ENCODE assay signal across 2 cellular contexts in the genomic region with DNA sequence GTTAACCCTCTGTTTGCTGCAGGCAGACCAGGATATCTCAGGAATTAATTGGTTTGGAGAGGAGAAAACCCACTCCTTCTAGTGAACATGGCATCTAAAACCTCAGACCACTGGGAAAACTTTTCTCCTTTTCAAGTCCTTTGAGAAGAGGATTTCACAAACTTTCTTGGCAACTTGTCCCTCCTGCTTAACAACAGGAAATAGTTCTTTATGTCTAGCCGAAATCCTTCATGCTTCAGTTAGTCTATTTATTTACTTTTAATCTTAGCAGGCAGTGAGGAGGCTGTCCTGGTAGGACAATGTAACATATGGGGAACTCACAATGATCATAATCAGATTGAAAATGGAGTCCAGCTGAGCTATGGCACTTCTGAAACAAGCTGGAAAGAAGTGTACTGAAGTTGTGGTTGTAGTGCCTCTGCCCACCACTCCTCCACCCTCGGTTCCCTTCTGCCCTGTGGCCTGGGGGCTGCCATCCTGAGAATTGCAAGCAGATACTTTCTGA.
TF ChIP-seq lines count a peak whose summit lies in the region.

No MANE protein-coding gene starts in this region.

TF ChIP-seq in GM23338, 12 proteins besides CTCF, POLR2A, EP300 and RAD21 (continued from another document):
- TF ChIP-seq, protein P1, sequence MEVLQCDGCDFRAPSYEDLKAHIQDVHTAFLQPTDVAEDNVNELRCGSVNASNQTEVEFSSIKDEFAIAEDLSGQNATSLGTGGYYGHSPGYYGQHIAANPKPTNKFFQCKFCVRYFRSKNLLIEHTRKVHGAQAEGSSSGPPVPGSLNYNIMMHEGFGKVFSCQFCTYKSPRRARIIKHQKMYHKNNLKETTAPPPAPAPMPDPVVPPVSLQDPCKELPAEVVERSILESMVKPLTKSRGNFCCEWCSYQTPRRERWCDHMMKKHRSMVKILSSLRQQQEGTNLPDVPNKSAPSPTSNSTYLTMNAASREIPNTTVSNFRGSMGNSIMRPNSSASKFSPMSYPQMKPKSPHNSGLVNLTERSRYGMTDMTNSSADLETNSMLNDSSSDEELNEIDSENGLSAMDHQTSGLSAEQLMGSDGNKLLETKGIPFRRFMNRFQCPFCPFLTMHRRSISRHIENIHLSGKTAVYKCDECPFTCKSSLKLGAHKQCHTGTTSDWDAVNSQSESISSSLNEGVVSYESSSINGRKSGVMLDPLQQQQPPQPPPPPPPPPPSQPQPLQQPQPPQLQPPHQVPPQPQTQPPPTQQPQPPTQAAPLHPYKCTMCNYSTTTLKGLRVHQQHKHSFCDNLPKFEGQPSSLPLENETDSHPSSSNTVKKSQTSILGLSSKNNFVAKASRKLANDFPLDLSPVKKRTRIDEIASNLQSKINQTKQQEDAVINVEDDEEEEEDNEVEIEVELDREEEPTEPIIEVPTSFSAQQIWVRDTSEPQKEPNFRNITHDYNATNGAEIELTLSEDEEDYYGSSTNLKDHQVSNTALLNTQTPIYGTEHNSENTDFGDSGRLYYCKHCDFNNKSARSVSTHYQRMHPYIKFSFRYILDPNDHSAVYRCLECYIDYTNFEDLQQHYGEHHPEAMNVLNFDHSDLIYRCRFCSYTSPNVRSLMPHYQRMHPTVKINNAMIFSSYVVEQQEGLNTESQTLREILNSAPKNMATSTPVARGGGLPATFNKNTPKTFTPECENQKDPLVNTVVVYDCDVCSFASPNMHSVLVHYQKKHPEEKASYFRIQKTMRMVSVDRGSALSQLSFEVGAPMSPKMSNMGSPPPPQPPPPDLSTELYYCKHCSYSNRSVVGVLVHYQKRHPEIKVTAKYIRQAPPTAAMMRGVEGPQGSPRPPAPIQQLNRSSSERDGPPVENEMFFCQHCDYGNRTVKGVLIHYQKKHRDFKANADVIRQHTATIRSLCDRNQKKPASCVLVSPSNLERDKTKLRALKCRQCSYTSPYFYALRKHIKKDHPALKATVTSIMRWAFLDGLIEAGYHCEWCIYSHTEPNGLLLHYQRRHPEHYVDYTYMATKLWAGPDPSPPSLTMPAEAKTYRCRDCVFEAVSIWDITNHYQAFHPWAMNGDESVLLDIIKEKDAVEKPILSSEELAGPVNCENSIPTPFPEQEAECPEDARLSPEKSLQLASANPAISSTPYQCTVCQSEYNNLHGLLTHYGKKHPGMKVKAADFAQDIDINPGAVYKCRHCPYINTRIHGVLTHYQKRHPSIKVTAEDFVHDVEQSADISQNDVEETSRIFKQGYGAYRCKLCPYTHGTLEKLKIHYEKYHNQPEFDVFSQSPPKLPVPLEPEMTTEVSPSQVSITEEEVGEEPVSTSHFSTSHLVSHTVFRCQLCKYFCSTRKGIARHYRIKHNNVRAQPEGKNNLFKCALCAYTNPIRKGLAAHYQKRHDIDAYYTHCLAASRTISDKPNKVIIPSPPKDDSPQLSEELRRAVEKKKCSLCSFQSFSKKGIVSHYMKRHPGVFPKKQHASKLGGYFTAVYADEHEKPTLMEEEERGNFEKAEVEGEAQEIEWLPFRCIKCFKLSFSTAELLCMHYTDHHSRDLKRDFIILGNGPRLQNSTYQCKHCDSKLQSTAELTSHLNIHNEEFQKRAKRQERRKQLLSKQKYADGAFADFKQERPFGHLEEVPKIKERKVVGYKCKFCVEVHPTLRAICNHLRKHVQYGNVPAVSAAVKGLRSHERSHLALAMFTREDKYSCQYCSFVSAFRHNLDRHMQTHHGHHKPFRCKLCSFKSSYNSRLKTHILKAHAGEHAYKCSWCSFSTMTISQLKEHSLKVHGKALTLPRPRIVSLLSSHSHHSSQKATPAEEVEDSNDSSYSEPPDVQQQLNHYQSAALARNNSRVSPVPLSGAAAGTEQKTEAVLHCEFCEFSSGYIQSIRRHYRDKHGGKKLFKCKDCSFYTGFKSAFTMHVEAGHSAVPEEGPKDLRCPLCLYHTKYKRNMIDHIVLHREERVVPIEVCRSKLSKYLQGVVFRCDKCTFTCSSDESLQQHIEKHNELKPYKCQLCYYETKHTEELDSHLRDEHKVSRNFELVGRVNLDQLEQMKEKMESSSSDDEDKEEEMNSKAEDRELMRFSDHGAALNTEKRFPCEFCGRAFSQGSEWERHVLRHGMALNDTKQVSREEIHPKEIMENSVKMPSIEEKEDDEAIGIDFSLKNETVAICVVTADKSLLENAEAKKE (CRISPR knock-in tag; IDR thresholded peaks at IDR 0.05), result no peak

TF ChIP-seq in WTC11, 78 proteins besides CTCF, POLR2A, EP300 and RAD21 (continued from another document):
- TF ChIP-seq, protein P2, sequence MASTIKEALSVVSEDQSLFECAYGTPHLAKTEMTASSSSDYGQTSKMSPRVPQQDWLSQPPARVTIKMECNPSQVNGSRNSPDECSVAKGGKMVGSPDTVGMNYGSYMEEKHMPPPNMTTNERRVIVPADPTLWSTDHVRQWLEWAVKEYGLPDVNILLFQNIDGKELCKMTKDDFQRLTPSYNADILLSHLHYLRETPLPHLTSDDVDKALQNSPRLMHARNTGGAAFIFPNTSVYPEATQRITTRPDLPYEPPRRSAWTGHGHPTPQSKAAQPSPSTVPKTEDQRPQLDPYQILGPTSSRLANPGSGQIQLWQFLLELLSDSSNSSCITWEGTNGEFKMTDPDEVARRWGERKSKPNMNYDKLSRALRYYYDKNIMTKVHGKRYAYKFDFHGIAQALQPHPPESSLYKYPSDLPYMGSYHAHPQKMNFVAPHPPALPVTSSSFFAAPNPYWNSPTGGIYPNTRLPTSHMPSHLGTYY (CRISPR knock-in tag; IDR thresholded peaks at IDR 0.05), result no peak
- TF ChIP-seq ZNF317 (CRISPR knock-in tag; IDR thresholded peaks at IDR 0.05; ENCODE audit: borderline replicate concordance, low read depth), result no peak
- TF ChIP-seq, protein P3, sequence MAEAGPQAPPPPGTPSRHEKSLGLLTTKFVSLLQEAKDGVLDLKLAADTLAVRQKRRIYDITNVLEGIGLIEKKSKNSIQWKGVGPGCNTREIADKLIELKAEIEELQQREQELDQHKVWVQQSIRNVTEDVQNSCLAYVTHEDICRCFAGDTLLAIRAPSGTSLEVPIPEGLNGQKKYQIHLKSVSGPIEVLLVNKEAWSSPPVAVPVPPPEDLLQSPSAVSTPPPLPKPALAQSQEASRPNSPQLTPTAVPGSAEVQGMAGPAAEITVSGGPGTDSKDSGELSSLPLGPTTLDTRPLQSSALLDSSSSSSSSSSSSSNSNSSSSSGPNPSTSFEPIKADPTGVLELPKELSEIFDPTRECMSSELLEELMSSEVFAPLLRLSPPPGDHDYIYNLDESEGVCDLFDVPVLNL (CRISPR knock-in tag; IDR thresholded peaks at IDR 0.05; ENCODE audit: borderline replicate concordance, low read depth), result no peak
- no peak for TF ChIP-seq NFE2L1 (CRISPR knock-in tag; IDR thresholded peaks at IDR 0.05)
- TF ChIP-seq SMAD3 (CRISPR knock-in tag; IDR thresholded peaks at IDR 0.05; ENCODE audit: borderline replicate concordance), result no peak
- TF ChIP-seq AR (CRISPR knock-in tag; IDR thresholded peaks at IDR 0.05), result no peak
- no peak for TF ChIP-seq CREB1 (CRISPR knock-in tag; IDR thresholded peaks at IDR 0.05)
- no peak for TF ChIP-seq ETV6 (CRISPR knock-in tag; IDR thresholded peaks at IDR 0.05)
- TF ChIP-seq GRHL2 (CRISPR knock-in tag; IDR thresholded peaks at IDR 0.05; ENCODE audit: insufficient replicate concordance, severe bottlenecking), result no peak
- TF ChIP-seq, protein P4, sequence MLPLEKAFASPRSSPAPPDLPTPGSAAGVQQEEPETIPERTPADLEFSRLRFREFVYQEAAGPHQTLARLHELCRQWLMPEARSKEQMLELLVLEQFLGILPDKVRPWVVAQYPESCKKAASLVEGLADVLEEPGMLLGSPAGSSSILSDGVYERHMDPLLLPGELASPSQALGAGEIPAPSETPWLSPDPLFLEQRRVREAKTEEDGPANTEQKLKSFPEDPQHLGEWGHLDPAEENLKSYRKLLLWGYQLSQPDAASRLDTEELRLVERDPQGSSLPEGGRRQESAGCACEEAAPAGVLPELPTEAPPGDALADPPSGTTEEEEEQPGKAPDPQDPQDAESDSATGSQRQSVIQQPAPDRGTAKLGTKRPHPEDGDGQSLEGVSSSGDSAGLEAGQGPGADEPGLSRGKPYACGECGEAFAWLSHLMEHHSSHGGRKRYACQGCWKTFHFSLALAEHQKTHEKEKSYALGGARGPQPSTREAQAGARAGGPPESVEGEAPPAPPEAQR (CRISPR knock-in tag; IDR thresholded peaks at IDR 0.05), result no peak
